Comparison of ENCODE assay signal across 18 cellular contexts in genomic region chr2:114753145-114753544, GRCh38.
DNase-seq lines count a peak whose midpoint lies in the region; ATAC-seq and TF ChIP-seq lines count a peak whose summit lies in the region.
"Had no signal": no experiment of that assay in that cellular context is flagged by ENCODE, and none has a peak within 500 bp of the region (broad histone marks: within the 10 kb centered on the region; RNA-seq: fewer than 3 reads in every experiment).

No MANE protein-coding gene starts in this region.

- WGBS in right lobe of liver (ENCODE audit: insufficient coverage, low coverage, low lambda C conversion rate, missing lambda C conversion rate), result 15% methylated on average over 2 of the region's 2 CpGs

- TF ChIP-seq CTCF in GM23338 (conservative IDR thresholded peaks at IDR 0.05; ENCODE audit: low read depth in 2 of 2) (no peak), right lobe of liver (IDR thresholded peaks at IDR 0.05) (no peak)

- H3K36me3 ChIP-seq in GM23338 (ENCODE audit: insufficient read depth) (no peaks in the 10 kb centered on the region), right lobe of liver (no peaks in the 10 kb centered on the region)
- H3K36me3 ChIP-seq: BE2C, BLaER1 had no signal

- H3F3A ChIP-seq in GM23338 (replicated peaks; ENCODE audit: low read depth), result no peaks in the 10 kb centered on the region

- no peaks in the 10 kb centered on the region for H3K36me3 Mint-ChIP-seq in GM23338 (ENCODE audit: low read depth)
- no peaks in the 10 kb centered on the region for H3K36me3 Mint-ChIP-seq in activated CD4-positive, alpha-beta T cell treated with anti-CD3 and anti-CD28 coated beads, Interleukin-2, amount 10 ng/mL, durations not matched to agents 24 days and 14 days (ENCODE audit: low read depth)
- H3K36me3 Mint-ChIP-seq: CD8-positive, alpha-beta T cell had no signal

- ATAC-seq in GM23338, result no peak
- ATAC-seq in left lobe of liver, result peak; percentile 95
- peak; percentile 40 to 89 (median 60) for ATAC-seq in right lobe of liver
- ATAC-seq: CD8-positive, alpha-beta T cell had no signal

- TF ChIP-seq POLR2A in right lobe of liver (IDR thresholded peaks at IDR 0.05), result no peak

- H3K9me2 ChIP-seq in GM23338 (ENCODE audit: insufficient read depth), result no peaks in the 10 kb centered on the region

- H4K20me1 ChIP-seq in GM23338 (replicated peaks; ENCODE audit: insufficient read depth), result no peaks in the 10 kb centered on the region
- H4K20me1 ChIP-seq: BLaER1 had no signal

- no peaks in the 10 kb centered on the region for H3K27me3 ChIP-seq in GM23338 (ENCODE audit: insufficient read depth)
- no peaks in the 10 kb centered on the region for H3K27me3 ChIP-seq in right lobe of liver
- H3K27me3 ChIP-seq: BE2C, BLaER1 had no signal

- no peaks in the 10 kb centered on the region for H3K79me2 ChIP-seq in GM23338 (replicated peaks; ENCODE audit: insufficient read depth)

- H3K4me1 ChIP-seq in GM23338 (ENCODE audit: insufficient read depth) (no peaks in the 10 kb centered on the region), right lobe of liver (no peaks in the 10 kb centered on the region)
- H3K4me1 ChIP-seq: BE2C, BLaER1, Caco-2 had no signal

- H3K27ac Mint-ChIP-seq in GM23338, result no peak overlapping the region
- H3K27ac Mint-ChIP-seq in activated CD4-positive, alpha-beta T cell treated with anti-CD3 and anti-CD28 coated beads, Interleukin-2, amount 10 ng/mL, durations not matched to agents 24 days and 14 days, result no peak overlapping the region
- H3K27ac Mint-ChIP-seq: CD4-positive, alpha-beta T cell; CD8-positive, alpha-beta T cell had no signal

- peaks cover 13% of the 10 kb centered on the region for H3K9me3 Mint-ChIP-seq in GM23338
- H3K9me3 Mint-ChIP-seq in activated CD4-positive, alpha-beta T cell treated with anti-CD3 and anti-CD28 coated beads, Interleukin-2, amount 10 ng/mL, durations not matched to agents 24 days and 14 days, result no peaks in the 10 kb centered on the region
- H3K9me3 Mint-ChIP-seq: CD4-positive, alpha-beta T cell had no signal

- no peak overlapping the region for H3K4me3 Mint-ChIP-seq in GM23338
- no peak overlapping the region for H3K4me3 Mint-ChIP-seq in activated CD4-positive, alpha-beta T cell treated with anti-CD3 and anti-CD28 coated beads, Interleukin-2, amount 10 ng/mL, durations not matched to agents 24 days and 14 days
- H3K4me3 Mint-ChIP-seq: CD4-positive, alpha-beta T cell; CD8-positive, alpha-beta T cell had no signal

- intact Hi-C loops in right lobe of liver (cut with DNase I), result no loop called here
- intact Hi-C loops in activated CD4-positive, alpha-beta T cell treated with anti-CD3 and anti-CD28 coated beads, Interleukin-2, amount 10 ng/mL, durations not matched to agents 24 days and 14 days (cut with micrococcal nuclease), result no loop called here

- no peak overlapping the region for H3K4me2 ChIP-seq in GM23338
- H3K4me2 ChIP-seq: BLaER1 had no signal

- H2AFZ ChIP-seq in GM23338, result 0 out of 2 replicates have a peak overlapping the region, but pooled peaks have one; percentile 38

- no peaks in the 10 kb centered on the region for H3K4me1 Mint-ChIP-seq in GM23338
- no peaks in the 10 kb centered on the region for H3K4me1 Mint-ChIP-seq in activated CD4-positive, alpha-beta T cell treated with anti-CD3 and anti-CD28 coated beads, Interleukin-2, amount 10 ng/mL, durations not matched to agents 24 days and 14 days

- H3K4me3 ChIP-seq in GM23338, result no peak overlapping the region
- no peak overlapping the region for H3K4me3 ChIP-seq in right lobe of liver
- H3K4me3 ChIP-seq: BLaER1 had no signal

- H3K27me3 Mint-ChIP-seq in GM23338 (ENCODE audit: insufficient read depth, low read depth, poor library complexity), result peaks cover 2% of the 10 kb centered on the region
- H3K27me3 Mint-ChIP-seq in activated CD4-positive, alpha-beta T cell treated with anti-CD3 and anti-CD28 coated beads, Interleukin-2, amount 10 ng/mL, durations not matched to agents 24 days and 14 days, result no peaks in the 10 kb centered on the region
- H3K27me3 Mint-ChIP-seq: CD4-positive, alpha-beta T cell had no signal

- no peak overlapping the region for H3K27ac ChIP-seq in GM23338 (ENCODE audit: low read depth)
- no peak overlapping the region for H3K27ac ChIP-seq in right lobe of liver
- H3K27ac ChIP-seq: BLaER1 had no signal

- H3K9me3 ChIP-seq in right lobe of liver, result no peaks in the 10 kb centered on the region
- H3K9me3 ChIP-seq: BE2C, BLaER1, Caco-2 had no signal

- DNase-seq in GM23338 (ENCODE audit: low spot score) (no peak), left lobe of liver (ENCODE audit: low spot score) (no peak), right lobe of liver (no peak), cerebellar cortex (ENCODE audit: low spot score) (no peak), NCI-H2029 treated with DMSO at 0.1 percent for 48 hours (lab: John Stamatoyannopoulos, UW) (no peak)
- DNase-seq in effector CD4-positive, alpha-beta T cell, result no peak
- no peak for DNase-seq in activated CD4-positive, alpha-beta T cell treated with anti-CD3 and anti-CD28 coated beads, Interleukin-2, amount 10 ng/mL, durations not matched to agents 24 days and 14 days
- DNase-seq: 8988T; ACHN; BE2C; C1 segment of cervical spinal cord; Caco-2; Calu3; CD4-positive, alpha-beta T cell; CD8-positive, alpha-beta T cell; DMS79 treated with DMSO at 0.1 percent for 48 hours; GF-D8 had no signal

TF ChIP-seq in GM23338, 12 proteins besides CTCF, POLR2A, EP300 and RAD21 (continues in another document):
- no peak for TF ChIP-seq ZNF331 (CRISPR knock-in tag; IDR thresholded peaks at IDR 0.05; ENCODE audit: low read depth)
- TF ChIP-seq, protein P1, sequence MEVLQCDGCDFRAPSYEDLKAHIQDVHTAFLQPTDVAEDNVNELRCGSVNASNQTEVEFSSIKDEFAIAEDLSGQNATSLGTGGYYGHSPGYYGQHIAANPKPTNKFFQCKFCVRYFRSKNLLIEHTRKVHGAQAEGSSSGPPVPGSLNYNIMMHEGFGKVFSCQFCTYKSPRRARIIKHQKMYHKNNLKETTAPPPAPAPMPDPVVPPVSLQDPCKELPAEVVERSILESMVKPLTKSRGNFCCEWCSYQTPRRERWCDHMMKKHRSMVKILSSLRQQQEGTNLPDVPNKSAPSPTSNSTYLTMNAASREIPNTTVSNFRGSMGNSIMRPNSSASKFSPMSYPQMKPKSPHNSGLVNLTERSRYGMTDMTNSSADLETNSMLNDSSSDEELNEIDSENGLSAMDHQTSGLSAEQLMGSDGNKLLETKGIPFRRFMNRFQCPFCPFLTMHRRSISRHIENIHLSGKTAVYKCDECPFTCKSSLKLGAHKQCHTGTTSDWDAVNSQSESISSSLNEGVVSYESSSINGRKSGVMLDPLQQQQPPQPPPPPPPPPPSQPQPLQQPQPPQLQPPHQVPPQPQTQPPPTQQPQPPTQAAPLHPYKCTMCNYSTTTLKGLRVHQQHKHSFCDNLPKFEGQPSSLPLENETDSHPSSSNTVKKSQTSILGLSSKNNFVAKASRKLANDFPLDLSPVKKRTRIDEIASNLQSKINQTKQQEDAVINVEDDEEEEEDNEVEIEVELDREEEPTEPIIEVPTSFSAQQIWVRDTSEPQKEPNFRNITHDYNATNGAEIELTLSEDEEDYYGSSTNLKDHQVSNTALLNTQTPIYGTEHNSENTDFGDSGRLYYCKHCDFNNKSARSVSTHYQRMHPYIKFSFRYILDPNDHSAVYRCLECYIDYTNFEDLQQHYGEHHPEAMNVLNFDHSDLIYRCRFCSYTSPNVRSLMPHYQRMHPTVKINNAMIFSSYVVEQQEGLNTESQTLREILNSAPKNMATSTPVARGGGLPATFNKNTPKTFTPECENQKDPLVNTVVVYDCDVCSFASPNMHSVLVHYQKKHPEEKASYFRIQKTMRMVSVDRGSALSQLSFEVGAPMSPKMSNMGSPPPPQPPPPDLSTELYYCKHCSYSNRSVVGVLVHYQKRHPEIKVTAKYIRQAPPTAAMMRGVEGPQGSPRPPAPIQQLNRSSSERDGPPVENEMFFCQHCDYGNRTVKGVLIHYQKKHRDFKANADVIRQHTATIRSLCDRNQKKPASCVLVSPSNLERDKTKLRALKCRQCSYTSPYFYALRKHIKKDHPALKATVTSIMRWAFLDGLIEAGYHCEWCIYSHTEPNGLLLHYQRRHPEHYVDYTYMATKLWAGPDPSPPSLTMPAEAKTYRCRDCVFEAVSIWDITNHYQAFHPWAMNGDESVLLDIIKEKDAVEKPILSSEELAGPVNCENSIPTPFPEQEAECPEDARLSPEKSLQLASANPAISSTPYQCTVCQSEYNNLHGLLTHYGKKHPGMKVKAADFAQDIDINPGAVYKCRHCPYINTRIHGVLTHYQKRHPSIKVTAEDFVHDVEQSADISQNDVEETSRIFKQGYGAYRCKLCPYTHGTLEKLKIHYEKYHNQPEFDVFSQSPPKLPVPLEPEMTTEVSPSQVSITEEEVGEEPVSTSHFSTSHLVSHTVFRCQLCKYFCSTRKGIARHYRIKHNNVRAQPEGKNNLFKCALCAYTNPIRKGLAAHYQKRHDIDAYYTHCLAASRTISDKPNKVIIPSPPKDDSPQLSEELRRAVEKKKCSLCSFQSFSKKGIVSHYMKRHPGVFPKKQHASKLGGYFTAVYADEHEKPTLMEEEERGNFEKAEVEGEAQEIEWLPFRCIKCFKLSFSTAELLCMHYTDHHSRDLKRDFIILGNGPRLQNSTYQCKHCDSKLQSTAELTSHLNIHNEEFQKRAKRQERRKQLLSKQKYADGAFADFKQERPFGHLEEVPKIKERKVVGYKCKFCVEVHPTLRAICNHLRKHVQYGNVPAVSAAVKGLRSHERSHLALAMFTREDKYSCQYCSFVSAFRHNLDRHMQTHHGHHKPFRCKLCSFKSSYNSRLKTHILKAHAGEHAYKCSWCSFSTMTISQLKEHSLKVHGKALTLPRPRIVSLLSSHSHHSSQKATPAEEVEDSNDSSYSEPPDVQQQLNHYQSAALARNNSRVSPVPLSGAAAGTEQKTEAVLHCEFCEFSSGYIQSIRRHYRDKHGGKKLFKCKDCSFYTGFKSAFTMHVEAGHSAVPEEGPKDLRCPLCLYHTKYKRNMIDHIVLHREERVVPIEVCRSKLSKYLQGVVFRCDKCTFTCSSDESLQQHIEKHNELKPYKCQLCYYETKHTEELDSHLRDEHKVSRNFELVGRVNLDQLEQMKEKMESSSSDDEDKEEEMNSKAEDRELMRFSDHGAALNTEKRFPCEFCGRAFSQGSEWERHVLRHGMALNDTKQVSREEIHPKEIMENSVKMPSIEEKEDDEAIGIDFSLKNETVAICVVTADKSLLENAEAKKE (CRISPR knock-in tag; IDR thresholded peaks at IDR 0.05), result no peak
- no peak for TF ChIP-seq EZH2phosphoT487 (IDR thresholded peaks at IDR 0.05; ENCODE audit: unreplicated experiment)
- no peak for TF ChIP-seq NANOG (IDR thresholded peaks at IDR 0.05; ENCODE audit: borderline replicate concordance)
